ENCODE assay signal across 1 cellular context in the genomic region with DNA sequence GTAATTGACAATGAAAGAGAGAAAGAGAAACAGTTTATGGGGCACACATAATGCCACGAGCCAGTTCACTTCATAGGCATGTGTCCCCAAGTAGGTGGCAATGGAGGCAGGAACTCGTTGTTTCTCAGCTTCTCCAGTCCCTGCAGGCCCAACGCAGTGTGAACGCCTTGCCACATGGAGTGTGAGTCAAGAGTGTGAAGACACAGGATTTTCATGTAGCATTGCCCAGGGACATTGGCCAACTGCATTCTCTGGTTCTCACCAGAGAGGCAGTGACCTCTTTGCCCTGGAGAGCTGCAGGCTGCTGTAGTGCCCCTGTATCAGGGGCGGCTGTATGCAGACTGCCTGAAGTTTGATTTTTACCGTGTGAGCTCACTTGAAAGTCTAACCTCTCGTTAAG.
TF ChIP-seq lines count a peak whose summit lies in the region.

No MANE protein-coding gene starts in this region.

TF ChIP-seq in HEK293, 187 proteins besides CTCF, POLR2A, EP300 and RAD21 (continued from another document):
- TF ChIP-seq, protein P1, sequence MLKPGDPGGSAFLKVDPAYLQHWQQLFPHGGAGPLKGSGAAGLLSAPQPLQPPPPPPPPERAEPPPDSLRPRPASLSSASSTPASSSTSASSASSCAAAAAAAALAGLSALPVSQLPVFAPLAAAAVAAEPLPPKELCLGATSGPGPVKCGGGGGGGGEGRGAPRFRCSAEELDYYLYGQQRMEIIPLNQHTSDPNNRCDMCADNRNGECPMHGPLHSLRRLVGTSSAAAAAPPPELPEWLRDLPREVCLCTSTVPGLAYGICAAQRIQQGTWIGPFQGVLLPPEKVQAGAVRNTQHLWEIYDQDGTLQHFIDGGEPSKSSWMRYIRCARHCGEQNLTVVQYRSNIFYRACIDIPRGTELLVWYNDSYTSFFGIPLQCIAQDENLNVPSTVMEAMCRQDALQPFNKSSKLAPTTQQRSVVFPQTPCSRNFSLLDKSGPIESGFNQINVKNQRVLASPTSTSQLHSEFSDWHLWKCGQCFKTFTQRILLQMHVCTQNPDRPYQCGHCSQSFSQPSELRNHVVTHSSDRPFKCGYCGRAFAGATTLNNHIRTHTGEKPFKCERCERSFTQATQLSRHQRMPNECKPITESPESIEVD (tag by site-specific recombination; IDR thresholded peaks at IDR 0.05): no peak
- TF ChIP-seq ZNF830 (tag by site-specific recombination; IDR thresholded peaks at IDR 0.05; ENCODE audit: low read depth) (no peak), ZNF626 (tag by site-specific recombination; IDR thresholded peaks at IDR 0.05) (no peak)
